ENCODE assay signal across 9 cellular contexts in genomic region chr13:110562696-110563462, GRCh38. TPM values are rescaled to one million over a fixed set of nuclear protein-coding genes. Genes with fewer than 3 reads are reported as not detected.
DNase-seq lines count a peak whose midpoint lies in the region; ATAC-seq and TF ChIP-seq lines count a peak whose summit lies in the region.
"Had no signal": no experiment of that assay in that cellular context is flagged by ENCODE, and none has a peak within 500 bp of the region (broad histone marks: within the 10 kb centered on the region; RNA-seq: fewer than 3 reads in every experiment).

No MANE protein-coding gene starts in this region.

- H3K4me3 Mint-ChIP-seq in CD4-positive, CD25-positive, alpha-beta regulatory T cell, result peak overlapping the region; percentile 46 to 99 (median 98)

- H3K27ac Mint-ChIP-seq in CD4-positive, CD25-positive, alpha-beta regulatory T cell, result peak overlapping the region in 2 of 3 donors; percentile 48 to 88

- H3K9me3 ChIP-seq in CD4-positive, CD25-positive, alpha-beta regulatory T cell (ENCODE audit: control insufficient read depth in 2 of 2, low read length in 2 of 2), result no peaks in the 10 kb centered on the region
- H3K9me3 ChIP-seq in PC-9 (ENCODE audit: insufficient read depth, low read depth) (no peaks in the 10 kb centered on the region), esophagus squamous epithelium (no peaks in the 10 kb centered on the region), ovary (no peaks in the 10 kb centered on the region)

- H3K36me3 ChIP-seq in CD4-positive, CD25-positive, alpha-beta regulatory T cell (ENCODE audit: control insufficient read depth, insufficient read depth, low read length), result no peaks in the 10 kb centered on the region
- H3K36me3 ChIP-seq in PC-9 (ENCODE audit: low read depth) (no peaks in the 10 kb centered on the region), esophagus squamous epithelium (peaks cover 0 to under 1% (median 0%) of the 10 kb centered on the region in 3 donors), ovary (no peaks in the 10 kb centered on the region)

- intact Hi-C loops in PC-9 (cut with micrococcal nuclease; ENCODE audit: unreplicated experiment), result no loop called here
- intact Hi-C loops in esophagus squamous epithelium (cut with DNase I), result no loop called here
- intact Hi-C loops in ovary (cut with DNase I), result no loop called here

- H3K27ac ChIP-seq in CD4-positive, CD25-positive, alpha-beta regulatory T cell (ENCODE audit: insufficient read depth, low read length, poor library complexity, severe bottlenecking), result no peak overlapping the region
- no peak overlapping the region for H3K27ac ChIP-seq in PC-9
- peak overlapping the region in 3 of 4 donors; percentile 51 to 92 (median 83) for H3K27ac ChIP-seq in esophagus squamous epithelium
- H3K27ac ChIP-seq in ovary, result peak overlapping the region in 1 of 2 donors; percentile 95
- H3K27ac ChIP-seq in substantia nigra (ENCODE audit: low read depth, low read length, poor library complexity, severe bottlenecking), result no peak overlapping the region

- TF ChIP-seq EP300 in ovary (IDR thresholded peaks at IDR 0.05), result no peak

- no peaks in the 10 kb centered on the region for H3K36me3 Mint-ChIP-seq in CD4-positive, CD25-positive, alpha-beta regulatory T cell

- H3K9me3 Mint-ChIP-seq in CD4-positive, CD25-positive, alpha-beta regulatory T cell, result no peaks in the 10 kb centered on the region

- 83% methylated on average over 10 to 14 of the region's 17 CpGs for WGBS in esophagus squamous epithelium, 2 donors
- 73 to 85% (median 74%) methylated on average over 17 of the region's 17 CpGs for WGBS in ovary, 3 donors

- peaks cover 51% of the 10 kb centered on the region for H3K27me3 Mint-ChIP-seq in CD4-positive, CD25-positive, alpha-beta regulatory T cell

- no peaks in the 10 kb centered on the region for H3K9me2 ChIP-seq in PC-9 (ENCODE audit: insufficient read depth)

- peaks cover 56% of the 10 kb centered on the region for H3K79me2 ChIP-seq in PC-9 (ENCODE audit: low read depth)

- DNase-seq in CD4-positive, CD25-positive, alpha-beta regulatory T cell, result no peak
- DNase-seq in PC-9, result no peak
- no peak for DNase-seq in esophagus squamous epithelium (lab: John Stamatoyannopoulos, UW)
- DNase-seq in ovary, result no peak
- DNase-seq in substantia nigra (lab: John Stamatoyannopoulos, UW), result no peak
- no peak for DNase-seq in NCI-H146 (lab: John Stamatoyannopoulos, UW)
- DNase-seq: RPMI8226 had no signal

- no peaks in the 10 kb centered on the region for H4K20me1 ChIP-seq in PC-9 (ENCODE audit: insufficient read depth)

- POLR2A ChIA-PET in PC-9 (lab: Charles Lee; ENCODE audit: unreplicated experiment), result interaction anchor here (0.7 kb wide), 1 partner anchor 56 kb away, joined by 4 read pairs; no protein-coding TSS in a partner anchor

- TF ChIP-seq POLR2A in esophagus squamous epithelium (IDR thresholded peaks at IDR 0.05) (no peak), ovary (IDR thresholded peaks at IDR 0.05) (no peak)

- peaks cover 0 to 24% (median 17%) of the 10 kb centered on the region in 4 donors for H3K4me1 Mint-ChIP-seq in CD4-positive, CD25-positive, alpha-beta regulatory T cell

- H3K27me3 ChIP-seq in CD4-positive, CD25-positive, alpha-beta regulatory T cell (ENCODE audit: control insufficient read depth, insufficient read depth, low read length), result peaks cover 9% of the 10 kb centered on the region
- H3K27me3 ChIP-seq in PC-9 (ENCODE audit: insufficient read depth, low read depth), result no peaks in the 10 kb centered on the region
- peaks cover 0 to 12% (median 0%) of the 10 kb centered on the region in 4 donors for H3K27me3 ChIP-seq in esophagus squamous epithelium
- H3K27me3 ChIP-seq in ovary, result no peaks in the 10 kb centered on the region

- peak overlapping the region; percentile 88 for H3K4me2 ChIP-seq in PC-9

- CTCF ChIA-PET in PC-9 (lab: Charles Lee), result interaction anchor here (0.7 kb wide), 1 partner anchor 647 kb away, joined by 3 read pairs; no protein-coding TSS in a partner anchor

- no peak for ATAC-seq in CD4-positive, CD25-positive, alpha-beta regulatory T cell (ENCODE audit: low read depth in 2 of 2)
- ATAC-seq in HG02623 (IDR thresholded peaks at IDR 0.05; ENCODE audit: unreplicated experiment) (no peak), GM21576 (IDR thresholded peaks at IDR 0.05; ENCODE audit: unreplicated experiment) (no peak)

- no TSS peak for BruUV-seq in PC-9 (replicated peaks; lab: Mats Ljungman, UMichigan)

- no peak overlapping the region for H3K4me3 ChIP-seq in CD4-positive, CD25-positive, alpha-beta regulatory T cell (ENCODE audit: low read depth, low read length)
- H3K4me3 ChIP-seq in PC-9 (peak overlapping the region; percentile 91), esophagus squamous epithelium (peak overlapping the region; percentile 64 to 86 (median 76)), ovary (peak overlapping the region; percentile 72)

- peak overlapping the region; percentile 98 for H2AFZ ChIP-seq in PC-9

- peaks cover 37% of the 10 kb centered on the region; the same call in 1 of the 2 replicates for H3F3A ChIP-seq in PC-9 (ENCODE audit: insufficient read depth, low read depth)

- TF ChIP-seq CTCF in PC-9 (conservative IDR thresholded peaks at IDR 0.05) (no peak), esophagus squamous epithelium (IDR thresholded peaks at IDR 0.05) (no peak), ovary (IDR thresholded peaks at IDR 0.05) (no peak)

- peaks cover 18% of the 10 kb centered on the region for H3K4me1 ChIP-seq in CD4-positive, CD25-positive, alpha-beta regulatory T cell (ENCODE audit: control insufficient read depth, insufficient read depth, low read length, poor library complexity, severe bottlenecking)
- peaks cover 44% of the 10 kb centered on the region for H3K4me1 ChIP-seq in PC-9 (replicated peaks; ENCODE audit: insufficient read depth)
- peaks cover 13 to 46% (median 14%) of the 10 kb centered on the region in 3 donors for H3K4me1 ChIP-seq in esophagus squamous epithelium
- H3K4me1 ChIP-seq in ovary (ENCODE audit: insufficient read depth), result peaks cover 6% of the 10 kb centered on the region

RNA-seq across cellular contexts. Expression of gene RAB20, which starts 1.4 kb away (rescaled TPM):
- not detected for total RNA-seq in CD4-positive, CD25-positive, alpha-beta regulatory T cell
- 1 to 10 TPM; 1.2 to 4.7 (median 2.4) TPM for polyA plus RNA-seq in CD4-positive, CD25-positive, alpha-beta regulatory T cell
- total RNA-seq in PC-9 (2021) (31.9 and 41.0 TPM in 2 replicates), esophagus squamous epithelium (1 to 10 TPM; 1.3 to 7.2 (median 4.3) TPM), ovary (10 to 100 TPM; 14.5 to 32.6 (median 25.8) TPM)
- 10 to 100 TPM; 18.4 to 20.7 TPM for polyA plus RNA-seq in ovary

RNA-seq across cellular contexts. Expression of gene NAXD, which starts 52.5 kb away (rescaled TPM):
- total RNA-seq in CD4-positive, CD25-positive, alpha-beta regulatory T cell, result 20.8 TPM
- polyA plus RNA-seq in CD4-positive, CD25-positive, alpha-beta regulatory T cell, result 10 to 100 TPM; 21.1 to 28.2 (median 24.8) TPM
- total RNA-seq in PC-9 (2021) (30.2 and 35.2 TPM in 2 replicates), esophagus squamous epithelium (10 to 100 TPM; 14.5 to 25.2 (median 17.4) TPM), ovary (10 to 100 TPM; 38.1 to 67.1 (median 56.9) TPM)
- polyA plus RNA-seq in ovary, result 10 to 100 TPM; 28.4 to 48.5 TPM

Comparison
In these comparisons a context has a peak if more than half of its experiments do, and no peak if none do; other contexts are left out.
1. H3K27ac ChIP-seq: peak in esophagus squamous epithelium (3 of 4); none in CD4-positive, CD25-positive, alpha-beta regulatory T cell (single experiment), PC-9 (single experiment) and substantia nigra (single experiment).